Comparison of ENCODE assay signal across 7 cellular contexts in the genomic region with DNA sequence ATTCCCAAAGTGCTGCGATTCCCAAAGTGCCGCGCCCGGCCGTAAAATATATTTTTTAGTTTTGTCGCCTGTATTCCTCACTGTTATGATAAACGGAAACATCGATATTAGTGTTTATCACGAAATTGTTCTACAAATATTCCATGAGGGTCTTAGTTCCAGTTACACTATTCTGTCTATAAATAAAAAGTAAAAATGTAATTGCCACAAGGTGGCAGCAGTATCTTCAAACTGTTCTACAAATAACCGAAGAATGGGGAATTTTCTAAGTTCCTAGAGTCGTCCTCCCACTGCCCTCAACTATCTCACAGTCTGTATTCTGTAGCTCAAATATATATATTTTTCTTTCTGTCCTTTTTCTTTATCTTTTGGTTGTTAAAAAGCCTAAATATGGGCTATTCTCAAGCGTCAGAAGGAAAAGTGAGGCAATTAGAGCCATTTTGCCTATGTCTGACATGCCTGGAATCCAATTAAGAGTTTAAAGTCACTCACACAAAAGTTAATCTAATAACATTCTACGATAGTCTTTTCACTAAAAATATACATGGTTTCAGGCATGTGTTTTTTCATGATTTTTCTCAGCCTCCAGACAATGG. TPM values are rescaled to one million over a fixed set of nuclear protein-coding genes. Genes with fewer than 3 reads are reported as not detected.
A peak's percentile ranks its signal among the peaks of the same experiment; 100 is the strongest.
DNase-seq lines count a peak whose midpoint lies in the region; ATAC-seq, FAIRE-seq and TF ChIP-seq lines count a peak whose summit lies in the region.

No MANE protein-coding gene starts in this region.

- H3K27ac Mint-ChIP-seq in progenitor cell of endocrine pancreas = no peak overlapping the region
- H3K27ac Mint-ChIP-seq in activated CD8-positive, alpha-beta memory T cell treated with anti-CD3 and anti-CD28 coated beads, Interleukin-2, amount 10 ng/mL, durations not matched to agents 7 days and 5 days = no peak overlapping the region

- POLR2A ChIA-PET in GM10248 (lab: Yijun Ruan, JAX) = no interaction called here

- H3K36me3 Mint-ChIP-seq in progenitor cell of endocrine pancreas (ENCODE audit: insufficient read depth) = no peaks in the 10 kb centered on the region
- H3K36me3 Mint-ChIP-seq in activated CD8-positive, alpha-beta memory T cell treated with anti-CD3 and anti-CD28 coated beads, Interleukin-2, amount 10 ng/mL, durations not matched to agents 7 days and 5 days = no peaks in the 10 kb centered on the region

- ATAC-seq in HG03039 (IDR thresholded peaks at IDR 0.05; ENCODE audit: unreplicated experiment) = peak; percentile 77
- ATAC-seq in activated CD8-positive, alpha-beta memory T cell treated with anti-CD3 and anti-CD28 coated beads, Interleukin-2, amount 10 ng/mL, durations not matched to agents 7 days and 5 days = no peak
- ATAC-seq in HG03108 (IDR thresholded peaks at IDR 0.05; ENCODE audit: unreplicated experiment) = no peak

- no peaks in the 10 kb centered on the region for H3K4me1 Mint-ChIP-seq in progenitor cell of endocrine pancreas (ENCODE audit: low read depth)
- H3K4me1 Mint-ChIP-seq in activated CD8-positive, alpha-beta memory T cell treated with anti-CD3 and anti-CD28 coated beads, Interleukin-2, amount 10 ng/mL, durations not matched to agents 7 days and 5 days = no peaks in the 10 kb centered on the region

- no peaks in the 10 kb centered on the region for H3K27me3 Mint-ChIP-seq in progenitor cell of endocrine pancreas
- peaks cover 10% of the 10 kb centered on the region for H3K27me3 Mint-ChIP-seq in activated CD8-positive, alpha-beta memory T cell treated with anti-CD3 and anti-CD28 coated beads, Interleukin-2, amount 10 ng/mL, durations not matched to agents 7 days and 5 days

- no peak overlapping the region for H3K4me3 Mint-ChIP-seq in progenitor cell of endocrine pancreas (ENCODE audit: low read depth)
- no peak overlapping the region for H3K4me3 Mint-ChIP-seq in activated CD8-positive, alpha-beta memory T cell treated with anti-CD3 and anti-CD28 coated beads, Interleukin-2, amount 10 ng/mL, durations not matched to agents 7 days and 5 days

- TF ChIP-seq CTCF in GM10248 (IDR thresholded peaks at IDR 0.05; ENCODE audit: control extremely low read depth, extremely low read depth, low read depth, missing control alignments) = peak; percentile 35
- peak; percentile 69 for TF ChIP-seq CTCF in progenitor cell of endocrine pancreas (IDR thresholded peaks at IDR 0.05; ENCODE audit: unreplicated experiment)

- FAIRE-seq in endometrium (lab: Jason Lieb, UNC) = peak; percentile 94

- CTCF ChIA-PET in GM10248 (lab: Yijun Ruan, JAX) = interaction anchor here (0.6 to 1.5 kb wide), 4 partner anchors 11 to 190 kb away, joined by 3 to 4 read pairs (median 3); no protein-coding TSS in a partner anchor
- CTCF ChIA-PET in activated CD8-positive, alpha-beta memory T cell treated with anti-CD3 and anti-CD28 coated beads, Interleukin-2, amount 10 ng/mL, durations not matched to agents 7 days and 5 days (lab: Charles Lee) = interaction anchor here (0.7 to 2.2 kb wide), 2 partner anchors 10 to 731 kb away, joined by 3 to 8 read pairs; no protein-coding TSS in a partner anchor

- H3K9me3 Mint-ChIP-seq in progenitor cell of endocrine pancreas (ENCODE audit: low read depth) = no peaks in the 10 kb centered on the region
- no peaks in the 10 kb centered on the region for H3K9me3 Mint-ChIP-seq in activated CD8-positive, alpha-beta memory T cell treated with anti-CD3 and anti-CD28 coated beads, Interleukin-2, amount 10 ng/mL, durations not matched to agents 7 days and 5 days (ENCODE audit: low read depth)

- peak; percentile 31 for DNase-seq in GM10248 (ENCODE audit: extremely low spot score)
- peak; percentile 76 for DNase-seq in NCI-H82 (lab: John Stamatoyannopoulos, UW)
- no peak for DNase-seq in progenitor cell of endocrine pancreas (ENCODE audit: low spot score, unreplicated experiment)
- DNase-seq in activated CD8-positive, alpha-beta memory T cell treated with anti-CD3 and anti-CD28 coated beads, Interleukin-2, amount 10 ng/mL, durations not matched to agents 7 days and 5 days = no peak

RNA-seq across cellular contexts. Expression of a gene that starts 14.1 kb away (rescaled TPM):
- 1.5 and 2.5 TPM in 2 replicates for total RNA-seq in progenitor cell of endocrine pancreas
- total RNA-seq in activated CD8-positive, alpha-beta memory T cell treated with anti-CD3 and anti-CD28 coated beads, Interleukin-2, amount 10 ng/mL, durations not matched to agents 7 days and 5 days = not detected

RNA-seq across cellular contexts. Expression of a gene that starts 49.2 kb away (rescaled TPM):
- 0.11 TPM in 1 of 2 replicates, not detected in the other for total RNA-seq in progenitor cell of endocrine pancreas
- total RNA-seq in activated CD8-positive, alpha-beta memory T cell treated with anti-CD3 and anti-CD28 coated beads, Interleukin-2, amount 10 ng/mL, durations not matched to agents 7 days and 5 days = not detected

Comparison
In these comparisons a context has a peak if more than half of its experiments do, and no peak if none do; other contexts are left out.
1. DNase-seq: peak in GM10248 (single experiment) and NCI-H82 (single experiment); none in progenitor cell of endocrine pancreas (single experiment) and activated CD8-positive, alpha-beta memory T cell treated with anti-CD3 and anti-CD28 coated beads, Interleukin-2, amount 10 ng/mL, durations not matched to agents 7 days and 5 days (single experiment).